In the genomic region with DNA sequence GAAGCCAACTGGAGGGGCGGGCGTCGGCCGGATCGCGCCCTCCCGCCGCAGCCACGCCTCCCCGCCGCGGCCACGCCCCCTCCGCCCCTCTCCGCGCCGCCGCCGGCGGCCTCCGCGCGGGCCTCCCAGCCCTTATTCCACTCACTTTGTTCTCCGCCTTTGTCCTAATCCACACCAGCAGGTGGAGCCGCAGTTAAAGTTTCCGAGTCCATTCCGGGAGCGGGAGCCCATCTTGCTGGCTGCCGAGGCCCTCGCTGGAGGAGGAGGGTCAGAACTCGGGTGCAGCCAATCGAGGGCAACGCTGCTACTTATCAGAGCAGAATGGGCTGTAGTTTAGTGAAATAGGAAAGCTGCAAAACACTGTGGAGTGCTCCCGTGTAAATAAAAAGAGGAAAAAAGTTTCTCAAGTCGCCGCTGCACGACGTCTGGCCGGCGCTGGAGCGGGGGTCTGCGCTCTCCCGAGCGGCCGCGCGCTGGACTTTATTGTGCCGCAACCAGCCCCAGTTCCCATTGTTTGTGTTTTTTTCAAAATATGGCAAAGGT, we compare ENCODE assay signal across 8 cellular contexts. TPM values are rescaled to one million over a fixed set of nuclear protein-coding genes. Genes with fewer than 3 reads are reported as not detected.
DNase-seq lines count a peak whose midpoint lies in the region; ATAC-seq and TF ChIP-seq lines count a peak whose summit lies in the region.

A gene (plus strand): TSS at position 271 of the 543 bp plus-strand sequence. CDS start 262 bp downstream, at position 533.

- intact Hi-C loops in activated CD4-positive, alpha-beta T cell treated with anti-CD3 and anti-CD28 coated beads, Interleukin-2, amount 10 ng/mL, durations not matched to agents 24 days and 14 days (cut with micrococcal nuclease) = loop anchor here (1.0 to 10.0 kb wide), 11 partner anchors 23 to 1219 kb away; a partner anchor contains a TSS
- intact Hi-C loops in left colon (cut with DNase I, micrococcal nuclease) = no loop called here

- peaks cover 19% of the 10 kb centered on the region for H3K36me3 Mint-ChIP-seq in activated CD4-positive, alpha-beta T cell treated with anti-CD3 and anti-CD28 coated beads, Interleukin-2, amount 10 ng/mL, durations not matched to agents 24 days and 14 days (ENCODE audit: low read depth)

- H3K27me3 Mint-ChIP-seq in activated CD4-positive, alpha-beta T cell treated with anti-CD3 and anti-CD28 coated beads, Interleukin-2, amount 10 ng/mL, durations not matched to agents 24 days and 14 days = no peaks in the 10 kb centered on the region

- H3K4me3 Mint-ChIP-seq in activated CD4-positive, alpha-beta T cell treated with anti-CD3 and anti-CD28 coated beads, Interleukin-2, amount 10 ng/mL, durations not matched to agents 24 days and 14 days = peak within 1 kb of the TSS; percentile 90

- peaks cover 43% of the 10 kb centered on the region for H3K4me1 Mint-ChIP-seq in activated CD4-positive, alpha-beta T cell treated with anti-CD3 and anti-CD28 coated beads, Interleukin-2, amount 10 ng/mL, durations not matched to agents 24 days and 14 days

- ATAC-seq in GM19328 (IDR thresholded peaks at IDR 0.05; ENCODE audit: unreplicated experiment) (peak; percentile 56), HG03520 (IDR thresholded peaks at IDR 0.05; ENCODE audit: unreplicated experiment) (peak; percentile 52), left colon (peak; percentile 86)

- TF ChIP-seq CTCF in C4-2B (conservative IDR thresholded peaks at IDR 0.05) = peak; percentile 84
- no peak for TF ChIP-seq CTCF in coronary artery (IDR thresholded peaks at IDR 0.05)

- H3K27ac Mint-ChIP-seq in activated CD4-positive, alpha-beta T cell treated with anti-CD3 and anti-CD28 coated beads, Interleukin-2, amount 10 ng/mL, durations not matched to agents 24 days and 14 days = peak within 1 kb of the TSS; percentile 95

- DNase-seq in NCI-H526 treated with DMSO at 0.1 percent for 48 hours (lab: John Stamatoyannopoulos, UW) (peak; percentile 95), coronary artery (ENCODE audit: low spot score) (peak; percentile 98), left colon (peak; percentile 96 to 98)
- DNase-seq in activated CD4-positive, alpha-beta T cell treated with anti-CD3 and anti-CD28 coated beads, Interleukin-2, amount 10 ng/mL, durations not matched to agents 24 days and 14 days = peak; percentile 99
- peak; percentile 94 for DNase-seq in stimulated activated CD4-positive, alpha-beta T cell treated with anti-CD3 and anti-CD28 coated beads, Interleukin-2, amount 100 ng/mL, for 24 hours

- H3K4me3 ChIP-seq in coronary artery = peak within 1 kb of the TSS; percentile 97

- H3K9me3 Mint-ChIP-seq in activated CD4-positive, alpha-beta T cell treated with anti-CD3 and anti-CD28 coated beads, Interleukin-2, amount 10 ng/mL, durations not matched to agents 24 days and 14 days = no peaks in the 10 kb centered on the region

- H3K27ac ChIP-seq in C4-2B (peak within 1 kb of the TSS; percentile 98), coronary artery (peak within 1 kb of the TSS; percentile 97)

RNA-seq across cellular contexts. Expression of the gene that starts here (rescaled TPM):
- 43.2 and 43.3 TPM in 2 replicates for total RNA-seq in activated CD4-positive, alpha-beta T cell treated with anti-CD3 and anti-CD28 coated beads, Interleukin-2, amount 10 ng/mL, durations not matched to agents 24 days and 14 days
- 10 to 100 TPM; 14.4 to 17.1 TPM for total RNA-seq in left colon

Comparison
In these comparisons a context has a peak if more than half of its experiments do, and no peak if none do; other contexts are left out.
1. Peak in every context shown above with its lines: DNase-seq, ATAC-seq, H3K4me3 ChIP-seq and H3K27ac ChIP-seq.